ENCODE assay signal across 7 cellular contexts in genomic region chr1:246300653-246301549, GRCh38.
"Had no signal": no experiment of that assay in that cellular context is flagged by ENCODE, and none has a peak within 500 bp of the region (broad histone marks: within the 10 kb centered on the region; RNA-seq: fewer than 3 reads in every experiment).

No MANE protein-coding gene starts in this region.

- H3K9me3 ChIP-seq: uterus had no signal

- ATAC-seq: foreskin keratinocyte had no signal

- H3K27ac Mint-ChIP-seq: activated naive CD8-positive, alpha-beta T cell had no signal

- H3K4me3 Mint-ChIP-seq: activated naive CD8-positive, alpha-beta T cell had no signal

- H3K27ac ChIP-seq: foreskin keratinocyte, uterus had no signal

- H3K27me3 ChIP-seq: foreskin keratinocyte, uterus had no signal

- H3K27me3 Mint-ChIP-seq: activated naive CD8-positive, alpha-beta T cell had no signal

- H3K4me1 ChIP-seq: uterus had no signal

- H3K36me3 ChIP-seq: uterus had no signal

- DNase-seq: activated CD4-positive, CD25-positive, alpha-beta regulatory T cell; activated effector memory CD4-positive, alpha-beta T cell treated with anti-CD3 and anti-CD28 coated beads, Interleukin-2, amount 50 U/mL, for 16 hours; activated T-cell treated with anti-CD3 and anti-CD28 coated beads, Interleukin-2, amount 50 U/mL, for 1 hour; foreskin keratinocyte; uterus had no signal

- H3K4me3 ChIP-seq: skin epidermis, uterus had no signal
